In genomic region chr13:92549275-92549674, GRCh38 we compare ENCODE assay signal across 37 cellular contexts.
"Had no signal": no experiment of that assay in that cellular context is flagged by ENCODE, and none has a peak within 500 bp of the region (broad histone marks: within the 10 kb centered on the region; RNA-seq: fewer than 3 reads in every experiment).

No MANE protein-coding gene starts in this region.

- H3K27ac ChIP-seq: adrenal gland, body of pancreas, brain microvascular endothelial cell, breast epithelium, VCaP had no signal

- H3K36me3 ChIP-seq: adrenal gland, brain microvascular endothelial cell, breast epithelium had no signal

- H3K4me3 Mint-ChIP-seq: activated B cell treated with CpG ODN at 0.5 μM for 24 hours; activated CD4-positive, alpha-beta memory T cell treated with anti-CD3 and anti-CD28 coated beads for 36 hours; activated CD4-positive, alpha-beta T cell treated with anti-CD3 and anti-CD28 coated beads, Interleukin-2, amount 10 ng/mL, durations not matched to agents 24 days and 14 days; activated CD8-positive, alpha-beta T cell treated with anti-CD3 and anti-CD28 coated beads for 36 hours; activated naive CD4-positive, alpha-beta T cell treated with anti-CD3 and anti-CD28 coated beads for 36 hours; activated naive CD8-positive, alpha-beta T cell treated with anti-CD3 and anti-CD28 coated beads for 36 hours; activated T-cell treated with anti-CD3 and anti-CD28 coated beads, Interleukin-2, amount 50 U/mL, for 4 hours; activated T-cell treated with anti-CD3 and anti-CD28 coated beads, Interleukin-2, amount 50 U/mL, for 72 hours; activated T-helper 1 cell treated with anti-CD3 and anti-CD28 coated beads, Interleukin-12 subunit alpha, Interleukin-12 subunit beta, Interleukin-2, Interleukin-4 antibody, amounts not matched to agents 30 ng/mL and 10 ng/mL and 1 ng/mL, durations not matched to agents 14 hours and 24 hours and 36 hours; activated T-helper 17 cell treated with anti-CD3 and anti-CD28 coated beads, Interleukin-2, amount 50 U/mL, for 72 hours; T-helper 1 cell treated with Interleukin-12 subunit alpha and Interleukin-12 subunit beta and Interleukin-4 antibody, amounts not matched to agents 30 μg/mL and 1 μg/mL, for 36 hours; T-helper 2 cell treated with Interferon-gamma antibody and Interleukin-4, amounts not matched to agents 5 μg/mL and 100 μg/mL, for 36 hours had no signal

- ATAC-seq: activated CD8-positive, alpha-beta T cell treated with anti-CD3 and anti-CD28 coated beads for 36 hours; activated naive CD4-positive, alpha-beta T cell treated with anti-CD3 and anti-CD28 coated beads, Interleukin-2, amount 50 U/mL, for 72 hours; activated T-cell treated with anti-CD3 and anti-CD28 coated beads, Interleukin-2, amount 50 U/mL, for 4 hours; activated T-cell treated with anti-CD3 and anti-CD28 coated beads, Interleukin-2, amount 50 U/mL, for 72 hours; activated T-helper 17 cell treated with anti-CD3 and anti-CD28 coated beads, Interleukin-2, amount 50 U/mL, for 72 hours; body of pancreas had no signal

- H3K4me1 Mint-ChIP-seq: activated B cell treated with CpG ODN at 0.5 μM for 24 hours; activated CD4-positive, alpha-beta T cell treated with anti-CD3 and anti-CD28 coated beads, Interleukin-2, amount 10 ng/mL, durations not matched to agents 24 days and 14 days; activated naive CD8-positive, alpha-beta T cell treated with anti-CD3 and anti-CD28 coated beads for 36 hours; activated T-helper 17 cell treated with anti-CD3 and anti-CD28 coated beads, Interleukin-2, amount 50 U/mL, for 72 hours had no signal

- DNase-seq: activated B cell treated with CpG ODN at 0.5 μM for 24 hours; activated CD4-positive, alpha-beta memory T cell treated with anti-CD3 and anti-CD28 coated beads for 36 hours; activated CD4-positive, alpha-beta T cell treated with anti-CD3 and anti-CD28 coated beads for 4 hours; activated CD4-positive, alpha-beta T cell treated with anti-CD3 and anti-CD28 coated beads, Interleukin-2, amount 10 ng/mL, durations not matched to agents 24 days and 14 days; activated CD4-positive, alpha-beta T cell treated with anti-CD3 and anti-CD28 coated beads, Interleukin-2, amount 50 U/mL, for 1 hour; activated CD4-positive, alpha-beta T cell treated with anti-CD3 and anti-CD28 coated beads, Interleukin-2, amount 50 U/mL, for 4 hours; activated CD4-positive, CD25-positive, alpha-beta regulatory T cell treated with anti-CD3 and anti-CD28 coated beads, Interleukin-2, amount 50 U/mL, for 72 hours; activated CD8-positive, alpha-beta memory T cell treated with anti-CD3 and anti-CD28 coated beads, Interleukin-2, amount 50 U/mL, for 4 hours; activated CD8-positive, alpha-beta T cell treated with anti-CD3 and anti-CD28 coated beads for 36 hours; activated effector memory CD4-positive, alpha-beta T cell treated with anti-CD3 and anti-CD28 coated beads, Interleukin-2, amount 50 U/mL, for 16 hours; activated gamma-delta T cell treated with Interleukin-2 at 50 U/mL for 16 hours; activated naive CD4-positive, alpha-beta T cell; activated naive CD4-positive, alpha-beta T cell treated with anti-CD3 and anti-CD28 coated beads for 36 hours; activated naive CD4-positive, alpha-beta T cell treated with anti-CD3 and anti-CD28 coated beads, Interleukin-2, amount 50 U/mL, for 16 hours; activated naive CD8-positive, alpha-beta T cell treated with anti-CD3 and anti-CD28 coated beads for 36 hours; activated T-cell treated with anti-CD3 and anti-CD28 coated beads for 4 hours; activated T-cell treated with anti-CD3 and anti-CD28 coated beads, Interleukin-2, amount 50 U/mL, for 1 hour; activated T-cell treated with anti-CD3 and anti-CD28 coated beads, Interleukin-2, amount 50 U/mL, for 4 hours; activated T-cell treated with anti-CD3 and anti-CD28 coated beads, Interleukin-2, amount 50 U/mL, for 72 hours; adrenal gland; amniotic stem cell; aorta; body of pancreas; brain microvascular endothelial cell; central memory CD4-positive, alpha-beta T cell; T-helper 1 cell; T-helper 2 cell; T-helper 9 cell had no signal

- FAIRE-seq: astrocyte, TTC549 had no signal

- H3K4me3 ChIP-seq: adrenal gland, body of pancreas, breast epithelium had no signal

- H3K36me3 Mint-ChIP-seq: activated CD4-positive, alpha-beta memory T cell treated with anti-CD3 and anti-CD28 coated beads for 36 hours; activated naive CD4-positive, alpha-beta T cell treated with anti-CD3 and anti-CD28 coated beads, Interleukin-2, amount 50 U/mL, for 72 hours; activated naive CD8-positive, alpha-beta T cell treated with anti-CD3 and anti-CD28 coated beads for 36 hours had no signal

- H3K4me1 ChIP-seq: adrenal gland, breast epithelium had no signal

- H3K27me3 ChIP-seq: adrenal gland, body of pancreas, brain microvascular endothelial cell, breast epithelium had no signal

- H3K9me3 Mint-ChIP-seq: activated CD4-positive, alpha-beta memory T cell treated with anti-CD3 and anti-CD28 coated beads for 36 hours; activated CD4-positive, alpha-beta T cell treated with anti-CD3 and anti-CD28 coated beads, Interleukin-2, amount 10 ng/mL, durations not matched to agents 24 days and 14 days; activated T-helper 1 cell treated with anti-CD3 and anti-CD28 coated beads, Interleukin-12 subunit alpha, Interleukin-12 subunit beta, Interleukin-2, Interleukin-4 antibody, amounts not matched to agents 30 ng/mL and 10 ng/mL and 1 ng/mL, durations not matched to agents 14 hours and 24 hours and 36 hours had no signal

- H3K9me3 ChIP-seq: adrenal gland, body of pancreas, breast epithelium had no signal

- H3K27me3 Mint-ChIP-seq: activated B cell treated with CpG ODN at 0.5 μM for 24 hours; activated CD4-positive, alpha-beta memory T cell treated with anti-CD3 and anti-CD28 coated beads for 36 hours; activated CD4-positive, alpha-beta T cell treated with anti-CD3 and anti-CD28 coated beads, Interleukin-2, amount 10 ng/mL, durations not matched to agents 24 days and 14 days; activated CD8-positive, alpha-beta T cell treated with anti-CD3 and anti-CD28 coated beads for 36 hours; activated naive CD8-positive, alpha-beta T cell treated with anti-CD3 and anti-CD28 coated beads for 36 hours; activated T-helper 17 cell treated with anti-CD3 and anti-CD28 coated beads, Interleukin-2, amount 50 U/mL, for 72 hours had no signal

- H3K27ac Mint-ChIP-seq: activated B cell treated with CpG ODN at 0.5 μM for 24 hours; activated CD4-positive, alpha-beta memory T cell treated with anti-CD3 and anti-CD28 coated beads for 36 hours; activated CD4-positive, alpha-beta T cell treated with anti-CD3 and anti-CD28 coated beads, Interleukin-2, amount 10 ng/mL, durations not matched to agents 24 days and 14 days; activated CD8-positive, alpha-beta T cell treated with anti-CD3 and anti-CD28 coated beads for 36 hours; activated naive CD4-positive, alpha-beta T cell treated with anti-CD3 and anti-CD28 coated beads for 36 hours; activated naive CD4-positive, alpha-beta T cell treated with anti-CD3 and anti-CD28 coated beads, Interleukin-2, amount 50 U/mL, for 72 hours; activated naive CD8-positive, alpha-beta T cell treated with anti-CD3 and anti-CD28 coated beads for 36 hours; activated T-cell treated with anti-CD3 and anti-CD28 coated beads, Interleukin-2, amount 50 U/mL, for 72 hours; activated T-helper 1 cell treated with anti-CD3 and anti-CD28 coated beads, Interleukin-12 subunit alpha, Interleukin-12 subunit beta, Interleukin-2, Interleukin-4 antibody, amounts not matched to agents 30 ng/mL and 10 ng/mL and 1 ng/mL, durations not matched to agents 14 hours and 24 hours and 36 hours; activated T-helper 17 cell treated with anti-CD3 and anti-CD28 coated beads, Interleukin-2, amount 50 U/mL, for 72 hours; T-helper 1 cell treated with Interleukin-12 subunit alpha and Interleukin-12 subunit beta and Interleukin-4 antibody, amounts not matched to agents 30 μg/mL and 1 μg/mL, for 36 hours; T-helper 2 cell treated with Interferon-gamma antibody and Interleukin-4, amounts not matched to agents 5 μg/mL and 100 μg/mL, for 36 hours had no signal
